In the genomic region with DNA sequence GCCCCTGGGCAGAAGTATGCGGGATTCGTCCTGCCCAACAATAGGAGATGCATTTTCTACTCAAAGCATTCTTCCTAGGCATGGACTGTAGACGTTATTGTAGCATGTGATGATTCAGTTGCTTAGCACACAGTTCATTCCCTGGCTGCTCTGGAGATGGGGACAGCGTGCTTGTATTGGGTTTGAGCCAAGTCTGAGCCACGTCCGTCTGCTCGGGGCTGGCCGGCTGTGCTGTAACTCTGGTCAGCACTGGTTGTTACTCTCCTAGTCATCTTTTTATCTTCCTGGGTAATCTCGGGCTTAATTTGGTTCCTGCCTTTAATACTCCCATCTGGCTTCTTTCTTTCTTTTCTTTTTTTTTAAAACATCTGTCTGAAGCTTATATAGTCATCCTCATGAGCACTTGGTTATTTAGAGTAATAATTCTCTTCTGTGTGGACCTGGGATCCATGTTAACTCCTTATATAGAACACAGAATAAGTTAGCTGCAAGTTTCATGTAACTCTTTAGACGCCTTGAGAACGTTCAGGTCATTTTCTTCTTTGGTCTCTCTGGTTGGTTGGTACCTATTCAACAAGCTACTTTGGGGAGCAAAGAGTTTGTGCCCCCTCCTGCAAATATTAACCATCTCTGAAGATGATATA, we compare ENCODE assay signal across 9 cellular contexts.
DNase-seq lines count a peak whose midpoint lies in the region; TF ChIP-seq lines count a peak whose summit lies in the region.
"Had no signal": no experiment of that assay in that cellular context is flagged by ENCODE, and none has a peak within 500 bp of the region (broad histone marks: within the 10 kb centered on the region; RNA-seq: fewer than 3 reads in every experiment).

No MANE protein-coding gene starts in this region.

- 19% methylated on average over 11 of the region's 11 CpGs for WGBS in hepatocyte (ENCODE audit: low lambda C conversion rate, missing lambda C conversion rate)

- TF ChIP-seq CTCF in hepatocyte (IDR thresholded peaks at IDR 0.05; ENCODE audit: poor library complexity), result no peak

- peaks cover 4% of the 10 kb centered on the region for H3K9me2 ChIP-seq in hepatocyte (replicated peaks; ENCODE audit: insufficient read depth)

- no peaks in the 10 kb centered on the region for H3K27me3 ChIP-seq in hepatocyte

- H3K79me2 ChIP-seq in hepatocyte, result no peaks in the 10 kb centered on the region

- H2AFZ ChIP-seq in hepatocyte, result no peak overlapping the region

- H3K36me3 ChIP-seq in hepatocyte (replicated peaks; ENCODE audit: insufficient read depth, low read depth), result no peaks in the 10 kb centered on the region

- H3K4me2 ChIP-seq in hepatocyte, result peak overlapping the region; percentile 2

- no peaks in the 10 kb centered on the region for H3K9me3 ChIP-seq in hepatocyte (ENCODE audit: low read depth)

- peaks cover 5% of the 10 kb centered on the region for H3K4me1 ChIP-seq in hepatocyte (ENCODE audit: insufficient read depth)

- DNase-seq in HK-2 (ENCODE audit: unreplicated experiment) (peak; percentile 72), amniotic stem cell (lab: John Stamatoyannopoulos, UW) (peak; percentile 90), hepatocyte (ENCODE audit: low spot score) (peak; percentile 88), stromal cell of bone marrow (ENCODE audit: low read depth) (peak; percentile 97), NCI-H2107 treated with DMSO at 0.1 percent for 48 hours (lab: John Stamatoyannopoulos, UW; ENCODE audit: unreplicated experiment) (no peak), D341Med (ENCODE audit: low spot score) (no peak)
- no peak for DNase-seq in activated effector memory CD4-positive, alpha-beta T cell treated with anti-CD3 and anti-CD28 coated beads, Interleukin-2, amount 50 U/mL, for 16 hours
- DNase-seq in activated CD4-positive, alpha-beta T cell treated with anti-CD3 and anti-CD28 coated beads, Interleukin-2, amount 50 U/mL, for 1 hour, result no peak

- no peaks in the 10 kb centered on the region for H4K20me1 ChIP-seq in hepatocyte (ENCODE audit: insufficient read depth, poor library complexity, severe bottlenecking)

- peak overlapping the region; percentile 19 for H3K27ac ChIP-seq in hepatocyte

- no peak overlapping the region for H3K4me3 ChIP-seq in hepatocyte
- H3K4me3 ChIP-seq: skin epidermis had no signal

Comparison
In these comparisons a context has a peak if more than half of its experiments do, and no peak if none do; other contexts are left out.
1. DNase-seq: peak in HK-2 (single experiment), amniotic stem cell (single experiment), hepatocyte (single experiment) and stromal cell of bone marrow (single experiment); none in NCI-H2107 treated with DMSO at 0.1 percent for 48 hours (single experiment), activated effector memory CD4-positive, alpha-beta T cell treated with anti-CD3 and anti-CD28 coated beads, Interleukin-2, amount 50 U/mL, for 16 hours (single experiment), activated CD4-positive, alpha-beta T cell treated with anti-CD3 and anti-CD28 coated beads, Interleukin-2, amount 50 U/mL, for 1 hour (single experiment) and D341Med (single experiment).